Comparison of ENCODE assay signal across 8 cellular contexts in genomic region chr2:171416009-171416926, GRCh38. TPM values are rescaled to one million over a fixed set of nuclear protein-coding genes. Genes with fewer than 3 reads are reported as not detected.
DNase-seq lines count a peak whose midpoint lies in the region; ATAC-seq and TF ChIP-seq lines count a peak whose summit lies in the region.

No MANE protein-coding gene starts in this region.

- TF ChIP-seq EP300 in esophagus muscularis mucosa (IDR thresholded peaks at IDR 0.05), result no peak

- ATAC-seq in DND-41 (ENCODE audit: insufficient read depth, low read depth) (peak; percentile 78), GM21723 (IDR thresholded peaks at IDR 0.05; ENCODE audit: unreplicated experiment) (peak; percentile 79), PC-3 (peak; percentile 98), natural killer cell (peak; percentile 88 to 99 (median 98))
- peak; percentile 98 to 99 for ATAC-seq in stimulated activated naive B cell treated with anti-CD40 and anti-IgM and Interleukin-4, amounts not matched to agents 10 μg/mL and 1 μg/mL and 100 μg/mL, for 72 hours (replicated peaks)

- H3K9me2 ChIP-seq in PC-3 (replicated peaks; ENCODE audit: low read length), result no peaks in the 10 kb centered on the region

- H3K4me1 Mint-ChIP-seq in natural killer cell, result peaks cover 6 to 14% of the 10 kb centered on the region in 2 donors
- peaks cover 20 to 46% of the 10 kb centered on the region in 2 donors for H3K4me1 Mint-ChIP-seq in stimulated activated naive B cell treated with anti-CD40 and anti-IgM and Interleukin-4, amounts not matched to agents 10 μg/mL and 1 μg/mL and 100 μg/mL, for 72 hours

- peak; percentile 51 for DNase-seq in DND-41
- DNase-seq in Jurkat, Clone E6-1 (ENCODE audit: low read depth, low spot score), result peak; percentile 66
- DNase-seq in PC-3, result peak; percentile 96
- DNase-seq in activated T-cell treated with anti-CD3 and anti-CD28 coated beads, Interleukin-2, amount 50 U/mL, for 1 hour, result peak; percentile 71
- peak; percentile 93 for DNase-seq in esophagus muscularis mucosa (ENCODE audit: extremely low spot score)
- peak; percentile 45 for DNase-seq in natural killer cell
- DNase-seq in stimulated activated naive B cell treated with anti-CD40 and anti-IgM and Interleukin-4, amounts not matched to agents 10 μg/mL and 1 μg/mL and 100 μg/mL, for 72 hours, result peak; percentile 84

- no peak overlapping the region for H3K4me3 Mint-ChIP-seq in natural killer cell
- H3K4me3 Mint-ChIP-seq in stimulated activated naive B cell treated with anti-CD40 and anti-IgM and Interleukin-4, amounts not matched to agents 10 μg/mL and 1 μg/mL and 100 μg/mL, for 72 hours, result peak overlapping the region in 1 of 2 donors; percentile 52

- no peak for TF ChIP-seq POLR2A in esophagus muscularis mucosa (IDR thresholded peaks at IDR 0.05; ENCODE audit: low read depth)

- no peaks in the 10 kb centered on the region for H3K36me3 Mint-ChIP-seq in natural killer cell
- peaks cover 22 to 43% of the 10 kb centered on the region in 2 donors for H3K36me3 Mint-ChIP-seq in stimulated activated naive B cell treated with anti-CD40 and anti-IgM and Interleukin-4, amounts not matched to agents 10 μg/mL and 1 μg/mL and 100 μg/mL, for 72 hours

- H3K9me3 ChIP-seq in DND-41 (ENCODE audit: insufficient read depth, low read length, severe bottlenecking), result no peaks in the 10 kb centered on the region
- no peaks in the 10 kb centered on the region for H3K9me3 ChIP-seq in PC-3 (ENCODE audit: low read length)
- H3K9me3 ChIP-seq in esophagus muscularis mucosa, result no peaks in the 10 kb centered on the region

- H3K9ac ChIP-seq in DND-41 (ENCODE audit: low read depth, low read length) (no peak overlapping the region), PC-3 (ENCODE audit: low read length) (no peak overlapping the region)

- POLR2A ChIA-PET in PC-3 (lab: Charles Lee; ENCODE audit: unreplicated experiment), result interaction anchor here (0.5 kb wide), 1 partner anchor 296 kb away, joined by 3 read pairs; no protein-coding TSS in a partner anchor

- TF ChIP-seq CTCF in DND-41 (IDR thresholded peaks at IDR 0.05; ENCODE audit: borderline replicate concordance, extremely low read depth, low read length, poor library complexity, severe bottlenecking), result peak; percentile 68
- TF ChIP-seq CTCF in PC-3 (conservative IDR thresholded peaks at IDR 0.05; ENCODE audit: low read depth, low read length), result peak; percentile 95
- TF ChIP-seq CTCF in esophagus muscularis mucosa (IDR thresholded peaks at IDR 0.05), result peak; percentile 82 to 90 (median 86)
- TF ChIP-seq CTCF in natural killer cell (IDR thresholded peaks at IDR 0.05), result peak; percentile 70

- H2AFZ ChIP-seq in DND-41 (ENCODE audit: low read depth, low read length), result no peak overlapping the region
- peak overlapping the region; percentile 32; the same call in 1 of the 2 replicates for H2AFZ ChIP-seq in PC-3 (ENCODE audit: low read length)

- H3K9me3 Mint-ChIP-seq in natural killer cell, result no peaks in the 10 kb centered on the region
- H3K9me3 Mint-ChIP-seq in stimulated activated naive B cell treated with anti-CD40 and anti-IgM and Interleukin-4, amounts not matched to agents 10 μg/mL and 1 μg/mL and 100 μg/mL, for 72 hours, result peaks cover 0 to 2% of the 10 kb centered on the region in 2 donors

- intact Hi-C loops in PC-3 (cut with micrococcal nuclease) (loop anchor here (1.0 to 5.0 kb wide), 6 partner anchors 51 to 443 kb away; no protein-coding TSS in a partner anchor), esophagus muscularis mucosa (cut with DNase I) (loop anchor here (2.0 to 10.0 kb wide), 3 partner anchors 141 to 443 kb away; partner anchors contain the start of gene TLK1), natural killer cell (cut with micrococcal nuclease) (loop anchor here (1.0 to 10.0 kb wide), 3 partner anchors 261 to 488 kb away; no protein-coding TSS in a partner anchor)

- H4K20me1 ChIP-seq in DND-41 (ENCODE audit: insufficient read depth, low read length) (no peaks in the 10 kb centered on the region), PC-3 (ENCODE audit: low read length) (no peaks in the 10 kb centered on the region)

- H3K27me3 ChIP-seq in DND-41 (ENCODE audit: insufficient read depth, low read length, poor library complexity), result no peaks in the 10 kb centered on the region
- H3K27me3 ChIP-seq in PC-3 (ENCODE audit: low read length), result no peaks in the 10 kb centered on the region
- no peaks in the 10 kb centered on the region for H3K27me3 ChIP-seq in esophagus muscularis mucosa

- H3F3A ChIP-seq in PC-3 (ENCODE audit: low read length, unreplicated experiment), result no peaks in the 10 kb centered on the region

- H3K4me1 ChIP-seq in DND-41 (ENCODE audit: insufficient read depth, low read length) (0 out of 2 replicates have a peak, but pooled peaks cover under 1% of the 10 kb centered on the region), PC-3 (ENCODE audit: insufficient read depth, low read length) (peaks cover 22% of the 10 kb centered on the region), esophagus muscularis mucosa (peaks cover 4 to 30% (median 20%) of the 10 kb centered on the region in 4 donors)

- 35% methylated on average over 7 of the region's 7 CpGs for WGBS in esophagus muscularis mucosa

- no TSS peak for BruUV-seq in PC-3 (replicated peaks; lab: Mats Ljungman, UMichigan)

- H3K27ac ChIP-seq in DND-41 (ENCODE audit: low read length), result no peak overlapping the region
- H3K27ac ChIP-seq in PC-3 (ENCODE audit: low read length), result peak overlapping the region; percentile 23; the same call in 1 of the 2 replicates
- H3K27ac ChIP-seq in esophagus muscularis mucosa (replicated peaks in 1 of 4), result peak overlapping the region; percentile 56 to 72 (median 63)

- peak overlapping the region in 1 of 2 donors; percentile 6 for H3K27ac Mint-ChIP-seq in natural killer cell
- H3K27ac Mint-ChIP-seq in stimulated activated naive B cell treated with anti-CD40 and anti-IgM and Interleukin-4, amounts not matched to agents 10 μg/mL and 1 μg/mL and 100 μg/mL, for 72 hours, result peak overlapping the region; percentile 92

- CTCF ChIA-PET in PC-3 (lab: Charles Lee), result interaction anchor here (0.6 to 1.1 kb wide), 10 partner anchors 12 to 908 kb away, joined by 3 to 6 read pairs (median 4); partner anchors contain the start of genes GORASP2 and TLK1

- H3K4me2 ChIP-seq in DND-41 (ENCODE audit: insufficient read depth, low read length) (no peak overlapping the region), PC-3 (ENCODE audit: low read length) (peak overlapping the region; percentile 25)

- no peak overlapping the region for H3K4me3 ChIP-seq in DND-41 (ENCODE audit: low read depth in 1 of 2, low read length in 2 of 2)
- H3K4me3 ChIP-seq in Jurkat, Clone E6-1 (ENCODE audit: low read length), result no peak overlapping the region
- H3K4me3 ChIP-seq in PC-3 (ENCODE audit: low read length), result no peak overlapping the region
- peak overlapping the region in 1 of 4 donors; percentile 10 for H3K4me3 ChIP-seq in esophagus muscularis mucosa

- no peaks in the 10 kb centered on the region for H3K36me3 ChIP-seq in DND-41 (ENCODE audit: insufficient read depth, low read length)
- H3K36me3 ChIP-seq in PC-3 (ENCODE audit: low read depth, low read length), result no peaks in the 10 kb centered on the region
- H3K36me3 ChIP-seq in esophagus muscularis mucosa, result no peaks in the 10 kb centered on the region

- H3K79me2 ChIP-seq in DND-41 (ENCODE audit: insufficient read depth, low read length), result peaks cover 2% of the 10 kb centered on the region; the same call in 1 of the 2 replicates
- H3K79me2 ChIP-seq in PC-3 (ENCODE audit: low read length), result peaks cover 41% of the 10 kb centered on the region

- H3K27me3 Mint-ChIP-seq in natural killer cell (ENCODE audit: low read depth in 2 of 2), result no peaks in the 10 kb centered on the region
- H3K27me3 Mint-ChIP-seq in stimulated activated naive B cell treated with anti-CD40 and anti-IgM and Interleukin-4, amounts not matched to agents 10 μg/mL and 1 μg/mL and 100 μg/mL, for 72 hours, result no peaks in the 10 kb centered on the region

RNA-seq across cellular contexts. Expression of gene METTL8, which starts 17.5 kb away (rescaled TPM):
- 18.2 TPM for polyA plus RNA-seq in Jurkat, Clone E6-1 (2012; ENCODE audit: insufficient read depth, insufficient read length)
- total RNA-seq in PC-3 (2014; rRNA removed), result 8.1 and 10.8 TPM in 2 replicates
- 10 to 100 TPM; 22.1 to 43.3 (median 31.5) TPM for total RNA-seq in esophagus muscularis mucosa
- total RNA-seq in natural killer cell, result 10 to 100 TPM; 14.3 to 16.7 (median 15.2) TPM

RNA-seq across cellular contexts. Expression of gene DCAF17, which starts 17.8 kb away (rescaled TPM):
- 10.4 TPM for polyA plus RNA-seq in Jurkat, Clone E6-1 (2012; ENCODE audit: insufficient read depth, insufficient read length)
- total RNA-seq in PC-3 (2014; rRNA removed), result 7.4 and 11.1 TPM in 2 replicates
- total RNA-seq in esophagus muscularis mucosa, result 10 to 100 TPM; 12.0 to 22.8 (median 14.3) TPM
- 10 to 100 TPM; 20.0 to 33.8 (median 30.7) TPM for total RNA-seq in natural killer cell

Comparison
In these comparisons a context has a peak if more than half of its experiments do, and no peak if none do; other contexts are left out.
1. DNase-seq: peak in every context shown above with its lines; median percentile 96 in PC-3; 93 in esophagus muscularis mucosa; 84 in stimulated activated naive B cell treated with anti-CD40 and anti-IgM and Interleukin-4, amounts not matched to agents 10 μg/mL and 1 μg/mL and 100 μg/mL, for 72 hours; 71 in activated T-cell treated with anti-CD3 and anti-CD28 coated beads, Interleukin-2, amount 50 U/mL, for 1 hour; 66 in Jurkat, Clone E6-1; 51 in DND-41; 45 in natural killer cell.